In the genomic region with DNA sequence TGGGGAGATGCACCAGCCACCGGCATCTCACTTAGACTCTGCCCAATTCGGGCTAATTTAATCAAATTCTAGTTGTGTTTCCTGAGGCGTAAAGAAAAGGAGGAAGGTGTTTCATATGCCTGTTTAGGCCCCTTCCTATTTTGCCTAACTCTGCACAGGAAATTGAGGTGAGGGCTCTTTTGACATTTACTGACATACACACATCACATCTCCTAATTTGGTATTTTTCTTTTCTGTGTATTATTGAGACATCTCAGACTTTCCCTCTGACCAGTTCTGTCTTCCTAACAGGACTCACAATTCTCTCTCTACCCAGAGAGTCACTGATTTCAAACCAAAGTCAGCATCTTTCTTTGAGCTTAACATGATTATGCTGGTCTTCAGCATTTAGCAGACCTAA, we compare ENCODE assay signal across 30 cellular contexts. TPM values are rescaled to one million over a fixed set of nuclear protein-coding genes. Genes with fewer than 3 reads are reported as not detected.
DNase-seq lines count a peak whose midpoint lies in the region; TF ChIP-seq lines count a peak whose summit lies in the region.
"Had no signal": no experiment of that assay in that cellular context is flagged by ENCODE, and none has a peak within 500 bp of the region (broad histone marks: within the 10 kb centered on the region; RNA-seq: fewer than 3 reads in every experiment).

No MANE protein-coding gene starts in this region.

- H2AFZ ChIP-seq in Karpas-422 (ENCODE audit: low read length) (no peak overlapping the region), hepatocyte (no peak overlapping the region)

- no peaks in the 10 kb centered on the region for H3K79me2 ChIP-seq in Karpas-422 (ENCODE audit: low read length)
- no peaks in the 10 kb centered on the region for H3K79me2 ChIP-seq in hepatocyte

- no peak overlapping the region for H3K9ac ChIP-seq in Karpas-422 (ENCODE audit: low read length)

- TF ChIP-seq CTCF in hepatocyte (IDR thresholded peaks at IDR 0.05; ENCODE audit: poor library complexity): no peak

- H3K4me3 ChIP-seq in Karpas-422 (ENCODE audit: low read length): no peak overlapping the region
- H3K4me3 ChIP-seq in hepatocyte: no peak overlapping the region
- H3K4me3 ChIP-seq: lower lobe of right lung, psoas muscle had no signal

- H3K36me3 ChIP-seq in Karpas-422 (ENCODE audit: insufficient read depth, low read length) (no peaks in the 10 kb centered on the region), hepatocyte (replicated peaks; ENCODE audit: insufficient read depth, low read depth) (no peaks in the 10 kb centered on the region)
- H3K36me3 ChIP-seq: lower lobe of right lung had no signal

- H3K9me2 ChIP-seq in Karpas-422 (replicated peaks; ENCODE audit: insufficient read depth, low read length) (no peaks in the 10 kb centered on the region), hepatocyte (replicated peaks; ENCODE audit: insufficient read depth) (no peaks in the 10 kb centered on the region)

- DNase-seq in NOMO-1 treated with DMSO at 0.1 percent for 48 hours (lab: John Stamatoyannopoulos, UW; ENCODE audit: unreplicated experiment) (peak; percentile 15), NOMO-1 treated with dmso at 0.1 percent for 144 hours (lab: John Stamatoyannopoulos, UW; ENCODE audit: unreplicated experiment) (no peak), AML-193 (lab: John Stamatoyannopoulos, UW) (peak; percentile 37 to 54), Karpas-422 (peak; percentile 56), germinal center (ENCODE audit: low spot score) (peak; percentile 28), dedifferentiated amniotic fluid mesenchymal stem cell (ENCODE audit: extremely low spot score) (no peak), medulla oblongata (ENCODE audit: extremely low spot score) (no peak), hepatocyte (ENCODE audit: low spot score) (no peak)
- DNase-seq: 8988T; activated naive CD4-positive, alpha-beta T cell treated with anti-CD3 and anti-CD28 coated beads, Interleukin-2, amount 10 ng/mL, durations not matched to agents 7 days and 5 days; activated T-cell treated with anti-CD3 and anti-CD28 coated beads, Interleukin-2, amount 50 U/mL, for 72 hours; DMS 273 treated with DMSO at 0.1 percent for 48 hours; H7; hippocampal formation; KBM-7; lower lobe of right lung; natural killer cell; NCI-H2029; NCI-H526; psoas muscle; SHP77; stimulated activated CD4-positive, alpha-beta T cell treated with anti-CD3 and anti-CD28 coated beads, Interleukin-4, amount 100 ng/mL, for 4 hours; trophoblast cell had no signal

- WGBS in hepatocyte (ENCODE audit: low lambda C conversion rate, missing lambda C conversion rate): 86% methylated on average over 3 of the region's 3 CpGs

- H4K20me1 ChIP-seq in Karpas-422 (ENCODE audit: insufficient read depth, low read depth, low read length) (no peaks in the 10 kb centered on the region), hepatocyte (ENCODE audit: insufficient read depth, poor library complexity, severe bottlenecking) (no peaks in the 10 kb centered on the region)

- H3K4me1 ChIP-seq in Karpas-422 (ENCODE audit: low read length) (peaks cover 29% of the 10 kb centered on the region), hepatocyte (ENCODE audit: insufficient read depth) (no peaks in the 10 kb centered on the region)
- H3K4me1 ChIP-seq: lower lobe of right lung, psoas muscle had no signal

- no peak overlapping the region for H3K4me2 ChIP-seq in Karpas-422 (ENCODE audit: low read depth, low read length, poor library complexity, severe bottlenecking)
- no peak overlapping the region for H3K4me2 ChIP-seq in hepatocyte

- no peaks in the 10 kb centered on the region for H3K9me3 ChIP-seq in Karpas-422 (ENCODE audit: low read length)
- H3K9me3 ChIP-seq in hepatocyte (ENCODE audit: low read depth): no peaks in the 10 kb centered on the region
- H3K9me3 ChIP-seq: lower lobe of right lung, psoas muscle had no signal

- H3K27ac ChIP-seq in Karpas-422 (ENCODE audit: low read length): no peak overlapping the region
- no peak overlapping the region for H3K27ac ChIP-seq in hepatocyte
- H3K27ac ChIP-seq: lower lobe of right lung, psoas muscle had no signal

- H3K27me3 ChIP-seq in Karpas-422 (ENCODE audit: low read length) (no peaks in the 10 kb centered on the region), hepatocyte (no peaks in the 10 kb centered on the region)

RNA-seq across cellular contexts. Expression of gene CEACAM3, which starts 7.9 kb away (rescaled TPM):
- not detected in 2 replicates for total RNA-seq in Karpas-422 (2014; rRNA removed; shearing (Covaris generic); ENCODE audit: low replicate concordance)
- not detected in 2 replicates for total RNA-seq in hepatocyte
- polyA plus RNA-seq in hepatocyte: not detected in 2 replicates
- total RNA-seq: activated T-cell treated with anti-CD3 and anti-CD28 coated beads, Interleukin-2, amount 50 U/mL, for 72 hours; chondrocyte; frontal cortex; H7; MCF 10A; T-helper 2 cell treated with Interferon-gamma antibody and Interleukin-4, amounts not matched to agents 100 ng/mL and 5 ng/mL, for 36 hours had no signal

RNA-seq across cellular contexts. Expression of gene LYPD4, which starts 40.2 kb away (rescaled TPM):
- total RNA-seq in Karpas-422 (2014; rRNA removed; shearing (Covaris generic); ENCODE audit: low replicate concordance): not detected in 2 replicates
- total RNA-seq in hepatocyte: not detected in 2 replicates
- not detected in 2 replicates for polyA plus RNA-seq in hepatocyte
- total RNA-seq: activated T-cell treated with anti-CD3 and anti-CD28 coated beads, Interleukin-2, amount 50 U/mL, for 72 hours; chondrocyte; frontal cortex; H7; lower lobe of right lung; MCF 10A; natural killer cell; omental fat pad; psoas muscle; sciatic nerve; subcutaneous adipose tissue; T-helper 2 cell treated with Interferon-gamma antibody and Interleukin-4, amounts not matched to agents 100 ng/mL and 5 ng/mL, for 36 hours had no signal
- polyA plus RNA-seq: psoas muscle had no signal

RNA-seq across cellular contexts. Expression of gene DMRTC2, which starts 40.5 kb away (rescaled TPM):
- not detected in 2 replicates for total RNA-seq in Karpas-422 (2014; rRNA removed; shearing (Covaris generic); ENCODE audit: low replicate concordance)
- not detected in 2 replicates for total RNA-seq in hepatocyte
- polyA plus RNA-seq in hepatocyte: not detected in 2 replicates
- total RNA-seq: activated T-cell treated with anti-CD3 and anti-CD28 coated beads, Interleukin-2, amount 50 U/mL, for 72 hours; chondrocyte; frontal cortex; H7; lower lobe of right lung; MCF 10A; natural killer cell; omental fat pad; psoas muscle; sciatic nerve; subcutaneous adipose tissue; T-helper 2 cell treated with Interferon-gamma antibody and Interleukin-4, amounts not matched to agents 100 ng/mL and 5 ng/mL, for 36 hours had no signal
- polyA plus RNA-seq: psoas muscle had no signal

RNA-seq across cellular contexts. Expression of gene CEACAM6, which starts 49.0 kb away (rescaled TPM):
- total RNA-seq in Karpas-422 (2014; rRNA removed; shearing (Covaris generic); ENCODE audit: low replicate concordance): not detected in 2 replicates
- 7.9 and 16.0 TPM in 2 replicates for total RNA-seq in hepatocyte
- 4.5 and 5.3 TPM in 2 replicates for polyA plus RNA-seq in hepatocyte
- total RNA-seq: activated T-cell treated with anti-CD3 and anti-CD28 coated beads, Interleukin-2, amount 50 U/mL, for 72 hours; chondrocyte; frontal cortex; H7; MCF 10A; natural killer cell; subcutaneous adipose tissue; T-helper 2 cell treated with Interferon-gamma antibody and Interleukin-4, amounts not matched to agents 100 ng/mL and 5 ng/mL, for 36 hours had no signal

RNA-seq across cellular contexts. Expression of gene RPS19, which starts 55.7 kb away (rescaled TPM):
- 2,482 and 3,478 TPM in 2 replicates for total RNA-seq in Karpas-422 (2014; rRNA removed; shearing (Covaris generic); ENCODE audit: low replicate concordance)
- 740 and 840 TPM in 2 replicates for total RNA-seq in hepatocyte
- polyA plus RNA-seq in hepatocyte: 1,425 and 1,529 TPM in 2 replicates

Comparison
In these comparisons a context has a peak if more than half of its experiments do, and no peak if none do; other contexts are left out.
1. DNase-seq: peak in NOMO-1 treated with DMSO at 0.1 percent for 48 hours (single experiment), AML-193 (2 of 2), Karpas-422 (single experiment) and germinal center (single experiment); none in NOMO-1 treated with dmso at 0.1 percent for 144 hours (single experiment), dedifferentiated amniotic fluid mesenchymal stem cell (single experiment), medulla oblongata (single experiment) and hepatocyte (single experiment).